In genomic region chr5:87169300-87169991, GRCh38 we compare ENCODE assay signal across 1 cellular context.
TF ChIP-seq lines count a peak whose summit lies in the region.

No MANE protein-coding gene starts in this region.

TF ChIP-seq in K562, 482 proteins besides CTCF, POLR2A, EP300 and RAD21 (continued from another document):
- TF ChIP-seq ATF4 (CRISPR knock-in tag; IDR thresholded peaks at IDR 0.05) = no peak
